8 cellular contexts compared by ENCODE assay signal in the genomic region with DNA sequence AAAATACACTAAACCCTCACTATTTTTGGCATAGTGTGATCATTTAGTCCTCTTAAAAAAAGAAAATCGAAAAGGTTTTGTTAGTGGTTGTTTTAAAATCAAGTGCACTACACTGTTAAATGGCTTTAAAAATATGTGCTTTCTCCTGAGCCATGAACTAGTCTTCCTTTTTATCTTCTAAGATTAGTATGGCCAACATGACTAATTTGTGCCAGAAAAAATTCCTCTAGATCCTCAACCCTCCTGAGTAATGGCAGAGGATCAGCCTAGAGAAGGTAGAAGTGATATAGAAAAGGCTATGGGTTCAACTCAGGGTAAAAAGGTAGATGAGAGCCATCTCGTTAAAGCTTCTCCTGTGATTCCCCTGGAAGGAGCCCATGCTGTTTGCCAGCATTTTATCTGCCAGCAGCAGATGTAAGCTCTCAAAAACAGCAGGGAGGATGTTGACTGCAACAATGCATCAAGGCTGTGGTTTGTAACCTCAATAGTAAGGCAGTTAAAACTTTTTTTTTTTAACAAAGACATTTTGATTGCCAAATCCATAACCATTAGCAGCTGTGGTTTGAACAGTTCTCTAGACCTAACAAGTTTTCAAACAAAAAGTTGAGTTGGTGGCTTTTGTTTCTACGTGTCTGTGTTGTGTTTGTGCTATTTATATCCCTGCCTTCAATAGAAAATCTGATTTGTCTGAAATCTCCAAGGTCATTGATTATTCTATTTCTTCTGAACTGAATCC. TPM values are rescaled to one million over a fixed set of nuclear protein-coding genes. Genes with fewer than 3 reads are reported as not detected.
DNase-seq lines count a peak whose midpoint lies in the region; ATAC-seq and TF ChIP-seq lines count a peak whose summit lies in the region.

No MANE protein-coding gene starts in this region.

- H3K4me1 ChIP-seq in IMR-90 (ENCODE audit: control insufficient read depth, insufficient read depth, low read length) = peaks cover 4% of the 10 kb centered on the region; the same call in 1 of the 2 replicates
- peaks cover 0 to 18% of the 10 kb centered on the region in 2 experiments; a peak in 1 of 4 replicates for H3K4me1 ChIP-seq in SK-N-SH (ENCODE audit: control insufficient read depth in 1 of 2, insufficient read depth in 2 of 2, low read depth in 1 of 2, low read length in 1 of 2)
- H3K4me1 ChIP-seq in lower lobe of right lung = peaks cover 12% of the 10 kb centered on the region

- dilution Hi-C loops in IMR-90 (cut with HindIII; ENCODE audit: low sequenced_read_pairs, unreplicated experiment) = no loop called here

- DNase-seq in DMS 273 (lab: John Stamatoyannopoulos, UW; ENCODE audit: unreplicated experiment) (peak; percentile 42), IMR-90 (peak; percentile 93), SK-N-SH (no peak), brain pericyte (ENCODE audit: low read depth, low spot score) (peak; percentile 75), lower lobe of right lung (no peak)

- H3K4me2 ChIP-seq in IMR-90 (ENCODE audit: low read depth, low read length) (peak overlapping the region; percentile 35; the same call in 1 of the 2 replicates), SK-N-SH (peak overlapping the region; percentile 36; the same call in 1 of the 2 replicates)

- TF ChIP-seq CTCF in IMR-90 (conservative IDR thresholded peaks at IDR 0.05; ENCODE audit: low read depth, low read length) (no peak), SK-N-SH (IDR thresholded peaks at IDR 0.05) (no peak), lower lobe of right lung (IDR thresholded peaks at IDR 0.05) (no peak)

- no peaks in the 10 kb centered on the region for H3K9me1 ChIP-seq in IMR-90 (ENCODE audit: insufficient read depth, low read length)

- H3K27me3 ChIP-seq in IMR-90 (ENCODE audit: control insufficient read depth, insufficient read depth, low read length) = no peaks in the 10 kb centered on the region
- no peaks in the 10 kb centered on the region for H3K27me3 ChIP-seq in SK-N-SH (ENCODE audit: insufficient read depth)
- H3K27me3 ChIP-seq in lower lobe of right lung (ENCODE audit: low read depth) = no peaks in the 10 kb centered on the region

- CTCF ChIA-PET in IMR-90 (lab: Yijun Ruan, JAX) (interaction anchor here (0.6 to 1.6 kb wide), 5 partner anchors 14 to 256 kb away, joined by 3 to 10 read pairs (median 5); no protein-coding TSS in a partner anchor), SK-N-SH (lab: Yijun Ruan, JAX) (interaction anchor here (1.0 to 1.1 kb wide), 2 partner anchors 223 to 251 kb away, joined by 5 read pairs; no protein-coding TSS in a partner anchor)

- H2AFZ ChIP-seq in IMR-90 (replicated peaks; ENCODE audit: low read length, poor library complexity) (no peak overlapping the region), SK-N-SH (ENCODE audit: low read depth) (no peak overlapping the region)

- no peak for TF ChIP-seq POLR2A in IMR-90 (IDR thresholded peaks at IDR 0.05; ENCODE audit: low read depth, low read length)

- H3K9me3 ChIP-seq in IMR-90 (ENCODE audit: control insufficient read depth, insufficient read depth, low read length) = no peaks in the 10 kb centered on the region
- no peaks in the 10 kb centered on the region for H3K9me3 ChIP-seq in SK-N-SH
- H3K9me3 ChIP-seq in lower lobe of right lung = no peaks in the 10 kb centered on the region

- in situ Hi-C loops in IMR-90 (cut with MboI; ENCODE audit: low sequenced_read_pairs) = loop anchor here (5.0 kb wide), 1 partner anchor 237 kb away; no protein-coding TSS in a partner anchor

- no TSS peak for BruUV-seq in IMR-90 (replicated peaks; lab: Mats Ljungman, UMichigan)

- H3K27ac ChIP-seq in IMR-90 (ENCODE audit: insufficient read depth, low read length) (no peak overlapping the region; the same call in 1 of the 2 replicates), SK-N-SH (ENCODE audit: low read depth in 2 of 2, low read length in 1 of 2) (peak overlapping the region; percentile 64 to 82; a peak in 3 of 4 replicates), lower lobe of right lung (peak overlapping the region; percentile 26)

- TF ChIP-seq EP300 in SK-N-SH (IDR thresholded peaks at IDR 0.05; ENCODE audit: borderline replicate concordance in 1 of 2, low read depth in 1 of 2, low read length in 1 of 2) = peak in 1 of 2 experiments; percentile 70; a peak in 2 of 4 replicates

- no peak overlapping the region for H3K14ac ChIP-seq in IMR-90 (replicated peaks; ENCODE audit: low read depth, low read length)

- peaks cover 28% of the 10 kb centered on the region for H3F3A ChIP-seq in SK-N-SH (replicated peaks; ENCODE audit: insufficient read depth)

- peak overlapping the region; percentile 77 for H2BK5ac ChIP-seq in IMR-90 (ENCODE audit: low read depth, low read length, poor library complexity, severe bottlenecking)

- H3K4me3 ChIP-seq in IMR-90 (ENCODE audit: insufficient read depth, low read depth, low read length) (no peak overlapping the region), SK-N-SH (ENCODE audit: low read depth in 2 of 2, low read length in 1 of 2) (no peak overlapping the region), lower lobe of right lung (no peak overlapping the region)

- no peak overlapping the region for H4K5ac ChIP-seq in IMR-90 (ENCODE audit: low read depth, low read length)

- no peak overlapping the region for H3K9ac ChIP-seq in IMR-90 (ENCODE audit: low read depth, low read length)
- H3K9ac ChIP-seq in SK-N-SH = no peak overlapping the region; the same call in 1 of the 2 replicates

- intact Hi-C loops in IMR-90 (cut with micrococcal nuclease) (loop anchor here (5.0 kb wide), 1 partner anchor 297 kb away; no protein-coding TSS in a partner anchor), lower lobe of right lung (cut with DNase I) (no loop called here)

- no peak overlapping the region; the same call in 1 of the 2 replicates for H3K23ac ChIP-seq in IMR-90 (ENCODE audit: low read depth, low read length)

- H4K91ac ChIP-seq in IMR-90 (ENCODE audit: insufficient read depth, low read depth, low read length) = no peak overlapping the region

- no peak overlapping the region for H4K8ac ChIP-seq in IMR-90 (ENCODE audit: low read depth in 2 of 2, low read length in 2 of 2)

- TF ChIP-seq RAD21 in IMR-90 (IDR thresholded peaks at IDR 0.05; ENCODE audit: low read length) (no peak), SK-N-SH (IDR thresholded peaks at IDR 0.05; ENCODE audit: low read length) (no peak)

- no peak overlapping the region for H2BK15ac ChIP-seq in IMR-90 (ENCODE audit: low read depth, low read length)

- WGBS in IMR-90 (ENCODE audit: extremely low coverage in 2 of 2, insufficient read length in 1 of 2), 2 experiments = 0% methylated on average over 1 of the region's 3 CpGs; no CpG with 5 or more reads in 1 of the 2 experiments
- whole genome bisulfite sequencing in SK-N-SH (ENCODE audit: low lambda C conversion rate) = 37% methylated on average over 3 of the region's 3 CpGs

- H3K79me1 ChIP-seq in IMR-90 (ENCODE audit: low read depth in 1 of 2, low read length in 2 of 2) = peaks cover 3 to 18% of the 10 kb centered on the region in 2 experiments; a peak in 3 of 4 replicates

- H2AK5ac ChIP-seq in IMR-90 (ENCODE audit: low read depth, low read length) = no peak overlapping the region

- peak overlapping the region; percentile 49; the same call in 1 of the 2 replicates for H2BK20ac ChIP-seq in IMR-90 (ENCODE audit: low read depth, low read length)

- H3K9me2 ChIP-seq in SK-N-SH = no peaks in the 10 kb centered on the region

- H3K18ac ChIP-seq in IMR-90 (ENCODE audit: low read depth, low read length) = peak overlapping the region; percentile 16; the same call in 1 of the 2 replicates

- ATAC-seq in IMR-90 (ENCODE audit: low read depth) (peak; percentile 66), lower lobe of right lung (peak; percentile 53 to 59), GM19351 (IDR thresholded peaks at IDR 0.05; ENCODE audit: unreplicated experiment) (no peak), GM18909 (IDR thresholded peaks at IDR 0.05; ENCODE audit: poor library complexity, unreplicated experiment) (no peak), HG03378 (IDR thresholded peaks at IDR 0.05; ENCODE audit: unreplicated experiment) (no peak)

- peak overlapping the region; percentile 23; the same call in 1 of the 2 replicates for H2BK120ac ChIP-seq in IMR-90 (ENCODE audit: low read depth, low read length)

- no peak overlapping the region for H3K56ac ChIP-seq in IMR-90 (ENCODE audit: extremely low read depth, insufficient read depth, low read length)

- H2AK9ac ChIP-seq in IMR-90 (replicated peaks; ENCODE audit: low read depth, low read length, poor library complexity) = no peak overlapping the region

- H3K36me3 ChIP-seq in IMR-90 (ENCODE audit: control insufficient read depth, insufficient read depth, low read length) (peaks cover 8% of the 10 kb centered on the region), SK-N-SH (replicated peaks in 1 of 2; ENCODE audit: control insufficient read depth in 1 of 2, insufficient read depth in 2 of 2, low read length in 1 of 2) (peaks cover 14 to 26% of the 10 kb centered on the region in 2 experiments), lower lobe of right lung (peaks cover 63% of the 10 kb centered on the region)

- 0 out of 2 replicates have a peak, but pooled peaks cover 3% of the 10 kb centered on the region for H3K79me2 ChIP-seq in SK-N-SH (ENCODE audit: insufficient read depth)

- H4K20me1 ChIP-seq in IMR-90 (ENCODE audit: insufficient read depth, low read length) (no peaks in the 10 kb centered on the region), SK-N-SH (ENCODE audit: insufficient read depth) (no peaks in the 10 kb centered on the region)

- peak overlapping the region; percentile 0; the same call in 1 of the 2 replicates for H3K4ac ChIP-seq in IMR-90 (ENCODE audit: low read depth, low read length)

- POLR2A ChIA-PET in IMR-90 (lab: Charles Lee; ENCODE audit: unreplicated experiment) = interaction anchor here (0.7 kb wide), 1 partner anchor 28 kb away, joined by 3 read pairs; no protein-coding TSS in a partner anchor
- POLR2A ChIA-PET in SK-N-SH (lab: Yijun Ruan, JAX) = no interaction called here

RNA-seq across cellular contexts. Expression of a gene that starts 30.2 kb away (rescaled TPM):
- total RNA-seq in IMR-90 (2012; rRNA removed) = 10.4 and 12.2 TPM in 2 replicates
- 12.5 and 12.6 TPM in 2 replicates for polyA plus RNA-seq in IMR-90 (2012; rRNA removed)
- polyA plus RNA-seq in IMR-90 (2012; cell fraction: cytosol; rRNA removed) = 6.4 and 6.7 TPM in 2 replicates
- 9.3 and 18.1 TPM in 2 replicates for polyA plus RNA-seq in IMR-90 (2012; cell fraction: nucleus; rRNA removed; ENCODE audit: low replicate concordance)
- 10.3 and 12.6 TPM in 2 replicates for polyA plus RNA-seq in SK-N-SH (2012; rRNA removed)
- polyA plus RNA-seq in SK-N-SH (2012; cell fraction: cytosol; rRNA removed) = 9.7 and 10.8 TPM in 2 replicates
- polyA plus RNA-seq in SK-N-SH (2012; cell fraction: nucleus; rRNA removed) = 14.9 and 19.1 TPM in 2 replicates
- 45.3 TPM for total RNA-seq in lower lobe of right lung

RNA-seq across cellular contexts. Expression of a gene that starts 42.5 kb away (rescaled TPM):
- 13.1 and 13.9 TPM in 2 replicates for total RNA-seq in IMR-90 (2012; rRNA removed)
- polyA plus RNA-seq in IMR-90 (2012; rRNA removed) = 15.6 and 19.4 TPM in 2 replicates
- polyA plus RNA-seq in IMR-90 (2012; cell fraction: cytosol; rRNA removed) = 5.1 and 8.0 TPM in 2 replicates
- 2.6 and 16.5 TPM in 2 replicates for polyA plus RNA-seq in IMR-90 (2012; cell fraction: nucleus; rRNA removed; ENCODE audit: low replicate concordance)
- polyA plus RNA-seq in SK-N-SH (2012; rRNA removed) = 14.5 and 20.3 TPM in 2 replicates
- 19.1 and 20.1 TPM in 2 replicates for polyA plus RNA-seq in SK-N-SH (2012; cell fraction: cytosol; rRNA removed)
- 12.1 and 19.2 TPM in 2 replicates for polyA plus RNA-seq in SK-N-SH (2012; cell fraction: nucleus; rRNA removed)
- total RNA-seq in lower lobe of right lung = 23.2 TPM

RNA-seq across cellular contexts. Expression of a gene that starts 48.9 kb away (rescaled TPM):
- total RNA-seq in IMR-90 (2012; rRNA removed) (12.9 and 34.2 TPM in 2 replicates), lower lobe of right lung (4.5 TPM)
- polyA plus RNA-seq in IMR-90 (2012; rRNA removed) (57.3 and 60.5 TPM in 2 replicates), SK-N-SH (2012; rRNA removed) (35.0 and 46.0 TPM in 2 replicates)
- polyA plus RNA-seq in IMR-90 (2012; cell fraction: cytosol; rRNA removed) = 8.3 and 14.6 TPM in 2 replicates
- polyA plus RNA-seq in IMR-90 (2012; cell fraction: nucleus; rRNA removed; ENCODE audit: low replicate concordance) = 3.0 and 12.8 TPM in 2 replicates
- 49.5 and 64.5 TPM in 2 replicates for polyA plus RNA-seq in SK-N-SH (2012; cell fraction: cytosol; rRNA removed)
- polyA plus RNA-seq in SK-N-SH (2012; cell fraction: nucleus; rRNA removed) = 9.5 and 14.2 TPM in 2 replicates

Comparison
In these comparisons a context has a peak if more than half of its experiments do, and no peak if none do; other contexts are left out.
1. DNase-seq: peak in DMS 273 (single experiment), IMR-90 (single experiment) and brain pericyte (single experiment); none in SK-N-SH (single experiment) and lower lobe of right lung (single experiment).
2. ATAC-seq: peak in IMR-90 (single experiment) and lower lobe of right lung (2 of 2); none in GM19351 (single experiment), GM18909 (single experiment) and HG03378 (single experiment).